In the genomic region with DNA sequence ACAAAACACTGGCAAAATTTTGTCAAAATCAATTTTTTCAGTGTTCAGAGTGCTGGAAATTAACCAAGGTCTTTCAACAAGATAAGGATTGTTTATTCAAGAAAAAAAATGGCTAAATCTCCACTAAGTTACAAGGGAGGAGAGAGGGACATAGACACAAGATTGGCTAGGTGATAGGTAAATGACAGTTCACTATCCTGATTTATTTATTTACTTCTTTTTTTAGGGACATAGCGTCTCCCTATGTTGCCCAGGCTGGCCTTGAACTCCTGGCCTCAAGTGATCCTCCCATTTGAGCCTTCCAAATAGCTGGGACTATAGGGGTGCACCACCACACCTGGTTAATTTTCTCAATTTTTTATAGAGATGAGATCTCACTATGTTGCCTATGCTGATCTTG, we compare ENCODE assay signal across 32 cellular contexts.
"Had no signal": no experiment of that assay in that cellular context is flagged by ENCODE, and none has a peak within 500 bp of the region (broad histone marks: within the 10 kb centered on the region; RNA-seq: fewer than 3 reads in every experiment).

No MANE protein-coding gene starts in this region.

- H3K9ac ChIP-seq: neural progenitor cell, parathyroid adenoma had no signal

- H2AFZ ChIP-seq: neural progenitor cell, parathyroid adenoma had no signal

- H3K9me3 Mint-ChIP-seq: natural killer cell treated with Interleukin-12 subunit alpha and Interleukin-12 subunit beta and Interleukin-15 and Interleukin-18, amount 100 ng/mL, for 72 hours had no signal

- H3K9me3 ChIP-seq: ovary, psoas muscle, suprapubic skin, testis, upper lobe of right lung, uterus had no signal

- H3K27me3 ChIP-seq: neural progenitor cell, ovary, spleen, suprapubic skin, testis, tibial artery, transverse colon, upper lobe of right lung, uterus had no signal

- H3K27ac Mint-ChIP-seq: naive thymus-derived CD8-positive, alpha-beta T cell; natural killer cell treated with Interleukin-12 subunit alpha and Interleukin-12 subunit beta and Interleukin-15 and Interleukin-18, amount 100 ng/mL, for 72 hours; nephron progenitor cell; neural progenitor cell; progenitor cell of endocrine pancreas; stimulated activated memory B cell treated with anti-CD40 and anti-IgM and Interleukin-4, amounts not matched to agents 10 μg/mL and 1 μg/mL and 100 μg/mL, for 72 hours; stimulated activated naive CD8-positive, alpha-beta T cell treated with anti-CD3 and anti-CD28 coated beads, Interleukin-15, amount 100 ng/mL, for 72 hours; type B pancreatic cell had no signal

- H3K36me3 ChIP-seq: neural progenitor cell, ovary, spleen, suprapubic skin, tibial artery, transverse colon, upper lobe of right lung, uterus had no signal

- H3K36me3 Mint-ChIP-seq: stimulated activated memory B cell treated with anti-CD40 and anti-IgM and Interleukin-4, amounts not matched to agents 10 μg/mL and 1 μg/mL and 100 μg/mL, for 72 hours had no signal

- H3K4me1 ChIP-seq: parathyroid adenoma, upper lobe of right lung, uterus had no signal

- H3K27me3 Mint-ChIP-seq: progenitor cell of endocrine pancreas had no signal

- ATAC-seq: naive thymus-derived CD8-positive, alpha-beta T cell; natural killer cell treated with Interleukin-12 subunit alpha and Interleukin-12 subunit beta and Interleukin-15 and Interleukin-18, amount 100 ng/mL, for 72 hours; psoas muscle; right cardiac atrium; sciatic nerve; stimulated activated memory B cell treated with anti-CD40 and anti-IgM and Interleukin-4, amounts not matched to agents 10 μg/mL and 1 μg/mL and 100 μg/mL, for 72 hours; stimulated activated naive CD8-positive, alpha-beta T cell treated with anti-CD3 and anti-CD28 coated beads, Interleukin-15, amount 100 ng/mL, for 72 hours; stimulated activated naive CD8-positive, alpha-beta T cell treated with anti-CD3 and anti-CD28 coated beads, Interleukin-15, Interleukin-2, amounts not matched to agents 100 U/mL and 50 U/mL, for 24 hours; upper lobe of right lung had no signal

- H3K27ac ChIP-seq: neural progenitor cell, ovary, parathyroid adenoma, psoas muscle, skin epidermis, spleen, suprapubic skin, testis, tibial artery, transverse colon, upper lobe of right lung, uterus had no signal

- H3K4me2 ChIP-seq: neural progenitor cell, smooth muscle cell had no signal

- H3K79me2 ChIP-seq: parathyroid adenoma had no signal

- DNase-seq: naive thymus-derived CD8-positive, alpha-beta T cell; nephron progenitor cell; occipital lobe; ovary; posterior cingulate gyrus; psoas muscle; right cardiac atrium; spleen; stimulated activated CD4-positive, alpha-beta T cell treated with anti-CD3 and anti-CD28 coated beads, Interleukin-12 subunit alpha, Interleukin-12 subunit beta, amount 100 ng/mL, for 4 hours; stimulated activated CD4-positive, alpha-beta T cell treated with anti-CD3 and anti-CD28 coated beads, Interleukin-1b, Interleukin-23, amount 100 ng/mL, for 48 hours; stimulated activated CD4-positive, alpha-beta T cell treated with anti-CD3 and anti-CD28 coated beads, Interleukin-4, amount 100 ng/mL, for 1 hour; stimulated activated CD4-positive, alpha-beta T cell treated with anti-CD3 and anti-CD28 coated beads, Interleukin-4, amount 100 ng/mL, for 4 hours; stimulated activated CD8-positive, alpha-beta memory T cell treated with anti-CD3 and anti-CD28 coated beads, Interleukin-4, amount 100 ng/mL, for 48 hours; stimulated activated naive CD4-positive, alpha-beta T cell; stimulated activated naive CD8-positive, alpha-beta T cell treated with anti-CD3 and anti-CD28 coated beads, Interleukin-15, amount 100 ng/mL, for 72 hours; stimulated activated naive CD8-positive, alpha-beta T cell treated with anti-CD3 and anti-CD28 coated beads, Interleukin-15, Interleukin-2, amounts not matched to agents 100 U/mL and 50 U/mL, for 24 hours; substantia nigra; testis; tibial artery; transverse colon; upper lobe of right lung; uterus had no signal

- H3K4me3 Mint-ChIP-seq: naive thymus-derived CD8-positive, alpha-beta T cell; natural killer cell treated with Interleukin-12 subunit alpha and Interleukin-12 subunit beta and Interleukin-15 and Interleukin-18, amount 100 ng/mL, for 72 hours; nephron progenitor cell; neural progenitor cell; stimulated activated memory B cell treated with anti-CD40 and anti-IgM and Interleukin-4, amounts not matched to agents 10 μg/mL and 1 μg/mL and 100 μg/mL, for 72 hours; stimulated activated naive CD8-positive, alpha-beta T cell treated with anti-CD3 and anti-CD28 coated beads, Interleukin-15, amount 100 ng/mL, for 72 hours; type B pancreatic cell had no signal

- H3K4me3 ChIP-seq: neural progenitor cell, ovary, psoas muscle, skin epidermis, smooth muscle cell, spleen, suprapubic skin, testis, tibial artery, transverse colon, upper lobe of right lung, uterus had no signal
